Comparison of ENCODE assay signal across 8 cellular contexts in genomic region chr10:89644967-89645741, GRCh38.
DNase-seq lines count a peak whose midpoint lies in the region; ATAC-seq and TF ChIP-seq lines count a peak whose summit lies in the region.

Gene PANK1 (minus strand): TSS chr10:89645242. CDS start chr10:89644891, 351 bp downstream.

- ATAC-seq in GM18870 (IDR thresholded peaks at IDR 0.05; ENCODE audit: unreplicated experiment) (peak; percentile 17), HG03097 (IDR thresholded peaks at IDR 0.05; ENCODE audit: low FRiP score, unreplicated experiment) (peak; percentile 37)

- no peak for DNase-seq in AG09309 (ENCODE audit: low read depth)
- DNase-seq in NCI-H2171 treated with DMSO at 0.1 percent for 48 hours (lab: John Stamatoyannopoulos, UW) = peak; percentile 75
- peak; percentile 70 for DNase-seq in activated CD4-positive, CD25-positive, alpha-beta regulatory T cell treated with anti-CD3 and anti-CD28 coated beads, Interleukin-2, amount 50 U/mL, for 72 hours
- DNase-seq in cerebellar nuclear complex (lab: John Stamatoyannopoulos, UW) = peak; percentile 12 to 64
- peak; percentile 65 for DNase-seq in kidney glomerular epithelial cell (lab: John Stamatoyannopoulos, UW)
- DNase-seq in stimulated activated CD4-positive, alpha-beta T cell treated with anti-CD3 and anti-CD28 coated beads, Interleukin-15, amount 100 ng/mL, for 48 hours (ENCODE audit: low read depth in 2 of 2) = peak; percentile 60 to 63

- TF ChIP-seq CTCF in AG09309 (IDR thresholded peaks at IDR 0.05; ENCODE audit: control insufficient read depth, insufficient read depth, low read depth, low read length, missing control alignments) = no peak

- peak within 1 kb of the TSS; percentile 62 for H3K4me3 ChIP-seq in AG09309 (ENCODE audit: control insufficient read depth, low read depth, low read length)
